ENCODE assay signal across 10 cellular contexts in the genomic region with DNA sequence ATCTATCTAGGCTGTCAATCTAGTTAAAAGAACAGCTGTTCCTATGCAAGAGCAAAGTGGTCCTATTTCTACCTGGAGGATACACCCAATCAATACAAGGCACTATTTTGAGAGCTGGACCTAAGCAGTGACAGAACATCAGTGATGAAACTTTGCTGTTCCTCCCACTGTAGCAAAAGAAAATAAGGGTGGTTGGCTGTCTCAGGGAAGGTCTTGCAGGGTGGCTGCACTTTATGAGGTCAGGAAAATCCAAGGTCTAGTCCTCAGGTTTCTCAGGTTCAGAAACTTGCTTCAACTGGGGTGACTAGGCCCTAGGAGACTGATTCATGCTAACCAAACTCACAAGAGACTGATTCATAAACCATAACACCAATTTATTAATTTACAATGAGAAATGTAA. TPM values are rescaled to one million over a fixed set of nuclear protein-coding genes. Genes with fewer than 3 reads are reported as not detected.
DNase-seq lines count a peak whose midpoint lies in the region; ATAC-seq and TF ChIP-seq lines count a peak whose summit lies in the region.
"Had no signal": no experiment of that assay in that cellular context is flagged by ENCODE, and none has a peak within 500 bp of the region (broad histone marks: within the 10 kb centered on the region; RNA-seq: fewer than 3 reads in every experiment).

No MANE protein-coding gene starts in this region.

- TF ChIP-seq CTCF in MM.1S (IDR thresholded peaks at IDR 0.05; ENCODE audit: low read length) (no peak), psoas muscle (IDR thresholded peaks at IDR 0.05) (no peak), gastroesophageal sphincter (IDR thresholded peaks at IDR 0.05) (no peak)

- no peak for DNase-seq in activated T-cell treated with anti-CD3 and anti-CD28 coated beads, Interleukin-2, amount 50 U/mL, for 24 hours
- no peak for DNase-seq in activated T-cell treated with anti-CD3 and anti-CD28 coated beads, Interleukin-2, amount 50 U/mL, for 1 hour
- no peak for DNase-seq in MM.1S
- peak; percentile 48 for DNase-seq in epithelial cell of prostate (ENCODE audit: low read depth, low spot score)
- no peak for DNase-seq in psoas muscle
- DNase-seq: ACHN, SHP77 treated with DMSO at 0.1 percent for 48 hours had no signal

- H3K4me2 ChIP-seq in MM.1S (ENCODE audit: low read depth, low read length), result no peak overlapping the region

- ATAC-seq in psoas muscle (peak; percentile 46 to 59 (median 48)), HG02981 (IDR thresholded peaks at IDR 0.05; ENCODE audit: unreplicated experiment) (no peak), GM19328 (IDR thresholded peaks at IDR 0.05; ENCODE audit: unreplicated experiment) (no peak), gastroesophageal sphincter (no peak)

- no peaks in the 10 kb centered on the region for H3K27me3 ChIP-seq in MM.1S (replicated peaks; ENCODE audit: insufficient read depth, low read length)
- no peaks in the 10 kb centered on the region for H3K27me3 ChIP-seq in psoas muscle (ENCODE audit: insufficient read depth in 3 of 3, low read length in 2 of 3)
- H3K27me3 ChIP-seq in gastroesophageal sphincter, result no peaks in the 10 kb centered on the region

- no peaks in the 10 kb centered on the region for H3K27me3 Mint-ChIP-seq in activated T-cell treated with anti-CD3 and anti-CD28 coated beads, Interleukin-2, amount 50 U/mL, for 24 hours

- peaks cover 3% of the 10 kb centered on the region; the same call in 1 of the 2 replicates for H4K20me1 ChIP-seq in MM.1S (ENCODE audit: insufficient read depth, low read length)

- TF ChIP-seq POLR2A in gastroesophageal sphincter (IDR thresholded peaks at IDR 0.05), result no peak

- H3K9me2 ChIP-seq in MM.1S (replicated peaks; ENCODE audit: insufficient read depth, low read length), result no peaks in the 10 kb centered on the region

- H2AFZ ChIP-seq in MM.1S (ENCODE audit: low read length), result no peak overlapping the region

- no peak overlapping the region for H3K9ac ChIP-seq in MM.1S (ENCODE audit: low read length)

- H3K4me3 ChIP-seq in MM.1S (ENCODE audit: low read length) (no peak overlapping the region), psoas muscle (no peak overlapping the region), gastroesophageal sphincter (no peak overlapping the region)

- H3K9me3 ChIP-seq in MM.1S (replicated peaks; ENCODE audit: insufficient read depth, low read length) (no peaks in the 10 kb centered on the region), psoas muscle (no peaks in the 10 kb centered on the region), gastroesophageal sphincter (no peaks in the 10 kb centered on the region)

- H3K27ac ChIP-seq in MM.1S (ENCODE audit: low read length) (peak overlapping the region; percentile 13; the same call in 1 of the 2 replicates), epithelial cell of prostate (peak overlapping the region; percentile 52), psoas muscle (peak overlapping the region; percentile 50), gastroesophageal sphincter (no peak overlapping the region)

- H3K27ac Mint-ChIP-seq in activated T-cell treated with anti-CD3 and anti-CD28 coated beads, Interleukin-2, amount 50 U/mL, for 24 hours, result peak overlapping the region; percentile 85

- H3F3A ChIP-seq in MM.1S (ENCODE audit: insufficient read depth, low read length), result peaks cover 31% of the 10 kb centered on the region

- H3K36me3 ChIP-seq in MM.1S (replicated peaks; ENCODE audit: insufficient read depth, low read length) (peaks cover 36% of the 10 kb centered on the region), psoas muscle (ENCODE audit: insufficient read depth in 1 of 2, low read depth in 1 of 2) (peaks cover 42 to 100% of the 10 kb centered on the region in 2 donors), gastroesophageal sphincter (peaks cover 0 to 97% of the 10 kb centered on the region in 2 donors)

- peaks cover 97% of the 10 kb centered on the region for H3K36me3 Mint-ChIP-seq in activated T-cell treated with anti-CD3 and anti-CD28 coated beads, Interleukin-2, amount 50 U/mL, for 24 hours (ENCODE audit: low read depth)

- H3K4me3 Mint-ChIP-seq in activated T-cell treated with anti-CD3 and anti-CD28 coated beads, Interleukin-2, amount 50 U/mL, for 24 hours, result no peak overlapping the region

- peaks cover 63% of the 10 kb centered on the region for H3K4me1 Mint-ChIP-seq in activated T-cell treated with anti-CD3 and anti-CD28 coated beads, Interleukin-2, amount 50 U/mL, for 24 hours (ENCODE audit: low read depth)

- H3K79me2 ChIP-seq in MM.1S (ENCODE audit: low read length), result peaks cover 86% of the 10 kb centered on the region

- TF ChIP-seq EP300 in gastroesophageal sphincter (IDR thresholded peaks at IDR 0.05), result no peak

- intact Hi-C loops in psoas muscle (cut with DNase I), result no loop called here

- H3K4me1 ChIP-seq in MM.1S (ENCODE audit: low read length) (peaks cover 47% of the 10 kb centered on the region), psoas muscle (peaks cover 14% of the 10 kb centered on the region), gastroesophageal sphincter (peaks cover 0 to 33% (median 0%) of the 10 kb centered on the region in 3 donors)

- H3K9me3 Mint-ChIP-seq in activated T-cell treated with anti-CD3 and anti-CD28 coated beads, Interleukin-2, amount 50 U/mL, for 24 hours, result no peaks in the 10 kb centered on the region

RNA-seq across cellular contexts. Expression of a gene that starts 11.6 kb away (rescaled TPM):
- total RNA-seq in psoas muscle (10 to 100 TPM; 51.1 to 66.2 (median 55.4) TPM), gastroesophageal sphincter (10 to 100 TPM; 36.6 to 50.4 (median 43.7) TPM)
- 10 to 100 TPM; 28.2 to 48.2 (median 39.9) TPM for polyA plus RNA-seq in psoas muscle

RNA-seq across cellular contexts. Expression of a gene that starts 11.8 kb away (rescaled TPM):
- total RNA-seq in psoas muscle, result 10 to 100 TPM; 29.4 to 45.2 (median 33.7) TPM
- 100 to 1,000 TPM in 1 of 3 donors, 10 to 100 TPM in 2; 52.7 to 103 (median 84.4) TPM for polyA plus RNA-seq in psoas muscle
- total RNA-seq in gastroesophageal sphincter, result 10 to 100 TPM; 32.5 to 71.1 (median 48.3) TPM

RNA-seq across cellular contexts. Expression of a gene that starts 25.7 kb away (rescaled TPM):
- total RNA-seq in psoas muscle, result 1 to 10 TPM; 3.5 to 6.4 (median 4.8) TPM
- 10 to 100 TPM in 2 of 3 donors, 1 to 10 TPM in 1; 5.6 to 18.0 (median 10.8) TPM for polyA plus RNA-seq in psoas muscle
- 1 to 10 TPM; 8.9 to 9.4 (median 9.0) TPM for total RNA-seq in gastroesophageal sphincter

RNA-seq across cellular contexts. Expression of a gene that starts 56.0 kb away (rescaled TPM):
- 10 to 100 TPM; 12.9 to 28.9 (median 21.0) TPM for total RNA-seq in psoas muscle
- 10 to 100 TPM; 25.2 to 37.0 (median 31.5) TPM for polyA plus RNA-seq in psoas muscle
- 10 to 100 TPM; 18.3 to 37.0 (median 21.7) TPM for total RNA-seq in gastroesophageal sphincter

RNA-seq across cellular contexts. Expression of a gene that starts 56.5 kb away (rescaled TPM):
- total RNA-seq in psoas muscle, result 10 to 100 TPM; 10.3 to 20.6 (median 17.5) TPM
- 10 to 100 TPM in 2 of 3 donors, 1 to 10 TPM in 1; 7.7 to 25.1 (median 12.1) TPM for polyA plus RNA-seq in psoas muscle
- total RNA-seq in gastroesophageal sphincter, result 10 to 100 TPM; 23.3 to 44.0 (median 33.4) TPM

Comparison
In these comparisons a context has a peak if more than half of its experiments do, and no peak if none do; other contexts are left out.
1. H3K27ac ChIP-seq: peak in MM.1S (single experiment), epithelial cell of prostate (single experiment) and psoas muscle (single experiment); none in gastroesophageal sphincter (0 of 4).
2. ATAC-seq: peak in psoas muscle (4 of 4); none in HG02981 (single experiment), GM19328 (single experiment) and gastroesophageal sphincter (single experiment).